39 cellular contexts compared by ENCODE assay signal in genomic region chr2:44152865-44153264, GRCh38.
"Had no signal": no experiment of that assay in that cellular context is flagged by ENCODE, and none has a peak within 500 bp of the region (broad histone marks: within the 10 kb centered on the region; RNA-seq: fewer than 3 reads in every experiment).

No MANE protein-coding gene starts in this region.

- H3K4me3 ChIP-seq: adrenal gland, ascending aorta, body of pancreas, breast epithelium, cardiac muscle cell had no signal

- H3K27ac Mint-ChIP-seq: activated naive CD4-positive, alpha-beta T cell treated with anti-CD3 and anti-CD28 coated beads for 36 hours; activated naive CD4-positive, alpha-beta T cell treated with anti-CD3 and anti-CD28 coated beads, Interleukin-2, amount 10 ng/mL, durations not matched to agents 7 days and 5 days; activated naive CD4-positive, alpha-beta T cell treated with anti-CD3 and anti-CD28 coated beads, Interleukin-2, amount 50 U/mL, for 24 hours; activated naive CD4-positive, alpha-beta T cell treated with anti-CD3 and anti-CD28 coated beads, Interleukin-2, amount 50 U/mL, for 72 hours; activated naive CD8-positive, alpha-beta T cell; activated naive CD8-positive, alpha-beta T cell treated with anti-CD3 and anti-CD28 coated beads for 36 hours; activated naive CD8-positive, alpha-beta T cell treated with anti-CD3 and anti-CD28 coated beads, Interleukin-2, amount 10 ng/mL, durations not matched to agents 7 days and 5 days; activated T-cell treated with anti-CD3 and anti-CD28 coated beads, Interleukin-2, amount 50 U/mL, for 24 hours; activated T-cell treated with anti-CD3 and anti-CD28 coated beads, Interleukin-2, amount 50 U/mL, for 72 hours; activated T-helper 1 cell treated with anti-CD3 and anti-CD28 coated beads, Interleukin-12 subunit alpha, Interleukin-12 subunit beta, Interleukin-2, Interleukin-4 antibody, amounts not matched to agents 30 ng/mL and 10 ng/mL and 1 ng/mL, durations not matched to agents 14 hours and 24 hours and 36 hours; activated T-helper 17 cell treated with anti-CD3 and anti-CD28 coated beads, Interleukin-2, amount 50 U/mL, for 72 hours; activated T-helper 2 cell treated with anti-CD3 and anti-CD28 coated beads, Interferon-gamma antibody, Interleukin-2, Interleukin-4, amounts not matched to agents 10 μg/mL and 5 μg/mL and 100 μg/mL, durations not matched to agents 14 hours and 24 hours and 36 hours had no signal

- H3K27me3 ChIP-seq: adrenal gland, ascending aorta, body of pancreas, brain microvascular endothelial cell, breast epithelium, cardiac muscle cell had no signal

- H3K36me3 Mint-ChIP-seq: activated naive CD4-positive, alpha-beta T cell treated with anti-CD3 and anti-CD28 coated beads, Interleukin-2, amount 10 ng/mL, durations not matched to agents 7 days and 5 days; activated naive CD4-positive, alpha-beta T cell treated with anti-CD3 and anti-CD28 coated beads, Interleukin-2, amount 50 U/mL, for 24 hours; activated naive CD4-positive, alpha-beta T cell treated with anti-CD3 and anti-CD28 coated beads, Interleukin-2, amount 50 U/mL, for 72 hours; activated naive CD8-positive, alpha-beta T cell; activated naive CD8-positive, alpha-beta T cell treated with anti-CD3 and anti-CD28 coated beads for 36 hours; activated naive CD8-positive, alpha-beta T cell treated with anti-CD3 and anti-CD28 coated beads, Interleukin-2, amount 10 ng/mL, durations not matched to agents 7 days and 5 days; brain had no signal

- ATAC-seq: activated naive CD4-positive, alpha-beta T cell treated with anti-CD3 and anti-CD28 coated beads, Interleukin-2, amount 50 U/mL, for 72 hours; activated T-cell treated with anti-CD3 and anti-CD28 coated beads, Interleukin-2, amount 50 U/mL, for 4 hours; activated T-cell treated with anti-CD3 and anti-CD28 coated beads, Interleukin-2, amount 50 U/mL, for 72 hours; activated T-helper 17 cell treated with anti-CD3 and anti-CD28 coated beads, Interleukin-2, amount 50 U/mL, for 72 hours; body of pancreas had no signal

- H3K9me3 ChIP-seq: adrenal gland, ascending aorta, body of pancreas, breast epithelium had no signal

- H3K4me1 ChIP-seq: adrenal gland, ascending aorta, body of pancreas, breast epithelium had no signal

- H3K4me1 Mint-ChIP-seq: activated naive CD4-positive, alpha-beta T cell treated with anti-CD3 and anti-CD28 coated beads, Interleukin-2, amount 10 ng/mL, durations not matched to agents 7 days and 5 days; activated naive CD4-positive, alpha-beta T cell treated with anti-CD3 and anti-CD28 coated beads, Interleukin-2, amount 50 U/mL, for 24 hours; activated naive CD8-positive, alpha-beta T cell treated with anti-CD3 and anti-CD28 coated beads for 36 hours; activated naive CD8-positive, alpha-beta T cell treated with anti-CD3 and anti-CD28 coated beads, Interleukin-2, amount 10 ng/mL, durations not matched to agents 7 days and 5 days; activated T-helper 17 cell treated with anti-CD3 and anti-CD28 coated beads, Interleukin-2, amount 50 U/mL, for 72 hours; central memory CD8-positive, alpha-beta T cell had no signal

- H3K27me3 Mint-ChIP-seq: activated naive CD4-positive, alpha-beta T cell treated with anti-CD3 and anti-CD28 coated beads, Interleukin-2, amount 50 U/mL, for 24 hours; activated naive CD8-positive, alpha-beta T cell treated with anti-CD3 and anti-CD28 coated beads for 36 hours; brain had no signal

- H3K27ac ChIP-seq: adrenal gland, ascending aorta, body of pancreas, brain microvascular endothelial cell, breast epithelium, cardiac muscle cell had no signal

- H3K9me3 Mint-ChIP-seq: activated naive CD4-positive, alpha-beta T cell treated with anti-CD3 and anti-CD28 coated beads for 36 hours; activated naive CD4-positive, alpha-beta T cell treated with anti-CD3 and anti-CD28 coated beads, Interleukin-2, amount 10 ng/mL, durations not matched to agents 7 days and 5 days; activated naive CD4-positive, alpha-beta T cell treated with anti-CD3 and anti-CD28 coated beads, Interleukin-2, amount 50 U/mL, for 24 hours; activated naive CD4-positive, alpha-beta T cell treated with anti-CD3 and anti-CD28 coated beads, Interleukin-2, amount 50 U/mL, for 72 hours; activated naive CD8-positive, alpha-beta T cell treated with anti-CD3 and anti-CD28 coated beads for 36 hours; activated naive CD8-positive, alpha-beta T cell treated with anti-CD3 and anti-CD28 coated beads, Interleukin-2, amount 10 ng/mL, durations not matched to agents 7 days and 5 days; activated T-cell treated with anti-CD3 and anti-CD28 coated beads, Interleukin-2, amount 50 U/mL, for 24 hours; activated T-cell treated with anti-CD3 and anti-CD28 coated beads, Interleukin-2, amount 50 U/mL, for 4 hours; activated T-cell treated with anti-CD3 and anti-CD28 coated beads, Interleukin-2, amount 50 U/mL, for 72 hours; activated T-helper 1 cell treated with anti-CD3 and anti-CD28 coated beads, Interleukin-12 subunit alpha, Interleukin-12 subunit beta, Interleukin-2, Interleukin-4 antibody, amounts not matched to agents 30 ng/mL and 10 ng/mL and 1 ng/mL, durations not matched to agents 14 hours and 24 hours and 36 hours; activated T-helper 17 cell treated with anti-CD3 and anti-CD28 coated beads, Interleukin-2, amount 50 U/mL, for 72 hours; activated T-helper 2 cell treated with anti-CD3 and anti-CD28 coated beads, Interferon-gamma antibody, Interleukin-2, Interleukin-4, amounts not matched to agents 10 μg/mL and 5 μg/mL and 100 μg/mL, durations not matched to agents 14 hours and 24 hours and 36 hours; central memory CD8-positive, alpha-beta T cell had no signal

- FAIRE-seq: astrocyte, bronchial epithelial cell had no signal

- H3K36me3 ChIP-seq: adrenal gland, ascending aorta, brain microvascular endothelial cell, breast epithelium, cardiac muscle cell had no signal

- DNase-seq: activated effector memory CD4-positive, alpha-beta T cell treated with anti-CD3 and anti-CD28 coated beads, Interleukin-2, amount 50 U/mL, for 16 hours; activated effector memory CD4-positive, alpha-beta T cell treated with Interleukin-2 at 50 U/mL for 16 hours; activated gamma-delta T cell; activated gamma-delta T cell treated with Interleukin-2 at 50 U/mL for 16 hours; activated naive CD4-positive, alpha-beta T cell; activated naive CD4-positive, alpha-beta T cell treated with anti-CD3 and anti-CD28 coated beads for 36 hours; activated naive CD4-positive, alpha-beta T cell treated with anti-CD3 and anti-CD28 coated beads, Interleukin-2, amount 10 ng/mL, durations not matched to agents 7 days and 5 days; activated naive CD4-positive, alpha-beta T cell treated with anti-CD3 and anti-CD28 coated beads, Interleukin-2, amount 50 U/mL, for 16 hours; activated naive CD4-positive, alpha-beta T cell treated with Interleukin-2 at 50 U/mL for 16 hours; activated naive CD8-positive, alpha-beta T cell treated with anti-CD3 and anti-CD28 coated beads for 36 hours; activated naive CD8-positive, alpha-beta T cell treated with anti-CD3 and anti-CD28 coated beads, Interleukin-2, amount 10 ng/mL, durations not matched to agents 7 days and 5 days; activated T-cell treated with anti-CD3 and anti-CD28 coated beads, Interleukin-2, amount 50 U/mL, for 1 hour; activated T-cell treated with anti-CD3 and anti-CD28 coated beads, Interleukin-2, amount 50 U/mL, for 24 hours; activated T-cell treated with anti-CD3 and anti-CD28 coated beads, Interleukin-2, amount 50 U/mL, for 4 hours; activated T-cell treated with anti-CD3 and anti-CD28 coated beads, Interleukin-2, amount 50 U/mL, for 48 hours; activated T-cell treated with anti-CD3 and anti-CD28 coated beads, Interleukin-2, amount 50 U/mL, for 72 hours; adrenal gland; amniotic stem cell; amygdala; anterior cingulate cortex; aorta; body of pancreas; brain microvascular endothelial cell; caudate nucleus; central memory CD4-positive, alpha-beta T cell; cerebellar nuclear complex had no signal

- H3K4me3 Mint-ChIP-seq: activated naive CD4-positive, alpha-beta T cell treated with anti-CD3 and anti-CD28 coated beads for 36 hours; activated naive CD4-positive, alpha-beta T cell treated with anti-CD3 and anti-CD28 coated beads, Interleukin-2, amount 10 ng/mL, durations not matched to agents 7 days and 5 days; activated naive CD4-positive, alpha-beta T cell treated with anti-CD3 and anti-CD28 coated beads, Interleukin-2, amount 50 U/mL, for 24 hours; activated naive CD8-positive, alpha-beta T cell; activated naive CD8-positive, alpha-beta T cell treated with anti-CD3 and anti-CD28 coated beads for 36 hours; activated naive CD8-positive, alpha-beta T cell treated with anti-CD3 and anti-CD28 coated beads, Interleukin-2, amount 10 ng/mL, durations not matched to agents 7 days and 5 days; activated T-cell treated with anti-CD3 and anti-CD28 coated beads, Interleukin-2, amount 50 U/mL, for 24 hours; activated T-cell treated with anti-CD3 and anti-CD28 coated beads, Interleukin-2, amount 50 U/mL, for 4 hours; activated T-cell treated with anti-CD3 and anti-CD28 coated beads, Interleukin-2, amount 50 U/mL, for 72 hours; activated T-helper 1 cell treated with anti-CD3 and anti-CD28 coated beads, Interleukin-12 subunit alpha, Interleukin-12 subunit beta, Interleukin-2, Interleukin-4 antibody, amounts not matched to agents 30 ng/mL and 10 ng/mL and 1 ng/mL, durations not matched to agents 14 hours and 24 hours and 36 hours; activated T-helper 17 cell treated with anti-CD3 and anti-CD28 coated beads, Interleukin-2, amount 50 U/mL, for 72 hours; brain; central memory CD8-positive, alpha-beta T cell had no signal
